Comparison of ENCODE assay signal across 1 cellular context in genomic region chr3:48564022-48564421, GRCh38.
A peak's percentile ranks its signal among the peaks of the same experiment; 100 is the strongest.
TF ChIP-seq lines count a peak whose summit lies in the region.

No MANE protein-coding gene starts in this region.

TF ChIP-seq in GM12878, 131 proteins besides CTCF, POLR2A, EP300 and RAD21:
- TF ChIP-seq PKNOX1 (IDR thresholded peaks at IDR 0.05): 0 out of 2 replicates have a peak, but pooled peaks have one; percentile 26
- TF ChIP-seq MTA2 (IDR thresholded peaks at IDR 0.05; ENCODE audit: low read depth): peak; percentile 32; the same call in 1 of the 2 replicates
- no peak for TF ChIP-seq TCF3 (IDR thresholded peaks at IDR 0.05; ENCODE audit: borderline replicate concordance, insufficient read depth, low read depth, low read length)
- 0 out of 2 replicates have a peak, but pooled peaks have one; percentile 24 for TF ChIP-seq NR2C1 (IDR thresholded peaks at IDR 0.05)
- TF ChIP-seq ATF7 (IDR thresholded peaks at IDR 0.05; ENCODE audit: low read depth): peak; percentile 62; the same call in 1 of the 2 replicates
- no peak for TF ChIP-seq YBX1 (IDR thresholded peaks at IDR 0.05)
- TF ChIP-seq IKZF2 (IDR thresholded peaks at IDR 0.05): peak in 1 of 2 experiments; percentile 15; a peak in 1 of 4 replicates
- peak; percentile 90 to 96 for TF ChIP-seq BHLHE40 (IDR thresholded peaks at IDR 0.05; ENCODE audit: borderline replicate concordance in 1 of 2, low read depth in 2 of 2, low read length in 1 of 2)
- no peak for TF ChIP-seq RAD51 (IDR thresholded peaks at IDR 0.05)
- 0 out of 2 replicates have a peak, but pooled peaks have one; percentile 36 for TF ChIP-seq GATAD2B (conservative IDR thresholded peaks at IDR 0.05; ENCODE audit: low read depth)
- TF ChIP-seq ZBTB4 (CRISPR knock-in tag; IDR thresholded peaks at IDR 0.05): no peak
- TF ChIP-seq JUND (IDR thresholded peaks at IDR 0.05; ENCODE audit: low read depth, low read length): 0 out of 2 replicates have a peak, but pooled peaks have one; percentile 30
- 0 out of 2 replicates have a peak, but pooled peaks have one; percentile 14 for TF ChIP-seq IKZF1 (conservative IDR thresholded peaks at IDR 0.05)
- no peak for TF ChIP-seq ZNF207 (IDR thresholded peaks at IDR 0.05; ENCODE audit: borderline replicate concordance)
- TF ChIP-seq NR2F1 (conservative IDR thresholded peaks at IDR 0.05): 0 out of 2 replicates have a peak, but pooled peaks have one; percentile 36
- no peak for TF ChIP-seq BACH1 (IDR thresholded peaks at IDR 0.05; ENCODE audit: borderline replicate concordance)
- no peak for TF ChIP-seq FOXK2 (IDR thresholded peaks at IDR 0.05)
